In the genomic region with DNA sequence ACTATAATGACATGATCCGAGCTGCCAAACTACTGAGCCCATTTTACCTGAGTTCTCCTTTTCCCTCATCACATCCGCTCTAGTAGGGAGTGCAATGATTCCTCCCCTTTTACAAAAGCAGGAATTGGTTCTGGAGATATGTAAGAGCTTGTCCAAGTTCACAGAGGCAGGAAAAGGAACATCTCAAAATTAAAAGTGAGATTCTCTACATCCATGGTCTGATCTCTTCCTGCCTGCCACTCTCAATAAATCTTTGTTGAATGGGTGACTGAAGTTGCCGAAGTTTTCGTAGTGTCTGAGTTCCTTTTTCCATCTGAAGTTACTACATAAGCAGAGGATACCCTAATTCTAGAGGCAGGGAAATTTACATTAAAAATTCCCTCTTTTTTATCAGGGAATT, we compare ENCODE assay signal across 22 cellular contexts. TPM values are rescaled to one million over a fixed set of nuclear protein-coding genes. Genes with fewer than 3 reads are reported as not detected.
DNase-seq lines count a peak whose midpoint lies in the region; ATAC-seq, FAIRE-seq and TF ChIP-seq lines count a peak whose summit lies in the region.
"Had no signal": no experiment of that assay in that cellular context is flagged by ENCODE, and none has a peak within 500 bp of the region (broad histone marks: within the 10 kb centered on the region; RNA-seq: fewer than 3 reads in every experiment).

FGFBP1 (minus strand) TSS at position 101 of the 400 bp plus-strand sequence. CDS start 2,108 bp downstream, outside the sequence.

- H3K4me3 Mint-ChIP-seq in natural killer cell treated with Interleukin-12 subunit alpha and Interleukin-12 subunit beta and Interleukin-15 and Interleukin-18, amount 100 ng/mL, for 72 hours = no peak within 1 kb of the TSS
- no peak within 1 kb of the TSS for H3K4me3 Mint-ChIP-seq in naive thymus-derived CD4-positive, alpha-beta T cell
- H3K4me3 Mint-ChIP-seq: H9 had no signal

- no peak for ATAC-seq in HCT116
- ATAC-seq in natural killer cell treated with Interleukin-12 subunit alpha and Interleukin-12 subunit beta and Interleukin-15 and Interleukin-18, amount 100 ng/mL, for 72 hours = no peak
- ATAC-seq in naive thymus-derived CD4-positive, alpha-beta T cell = no peak

- intact Hi-C loops in HCT116 (cut with micrococcal nuclease) = loop anchor here (5.0 kb wide), 1 partner anchor 46 kb away; no protein-coding TSS in a partner anchor
- intact Hi-C loops in colonic mucosa (cut with DNase I) = no loop called here
- intact Hi-C loops in naive thymus-derived CD4-positive, alpha-beta T cell (cut with micrococcal nuclease) = no loop called here

- TF ChIP-seq POLR2A in HCT116 (IDR thresholded peaks at IDR 0.05; ENCODE audit: borderline replicate concordance, extremely low read depth, insufficient read depth, insufficient read length) = no peak
- TF ChIP-seq POLR2A in suprapubic skin (IDR thresholded peaks at IDR 0.05) = no peak
- no peak for TF ChIP-seq POLR2A in GM12892 (IDR thresholded peaks at IDR 0.05; ENCODE audit: low read depth, low read length)

- BruUV-seq in HCT116 (replicated peaks; lab: Mats Ljungman, UMichigan) = no TSS peak

- H3K9me3 ChIP-seq in HCT116 (ENCODE audit: control insufficient read depth in 1 of 2, insufficient read depth in 1 of 2, low read depth in 1 of 2, low read length in 2 of 2) (no peaks in the 10 kb centered on the region), colonic mucosa (no peaks in the 10 kb centered on the region), hepatocyte (ENCODE audit: low read depth) (no peaks in the 10 kb centered on the region), suprapubic skin (no peaks in the 10 kb centered on the region)
- no peaks in the 10 kb centered on the region for H3K9me3 ChIP-seq in naive thymus-derived CD4-positive, alpha-beta T cell (ENCODE audit: control insufficient read depth in 2 of 3, low read length in 3 of 3)

- H2AFZ ChIP-seq in HCT116 (ENCODE audit: low read depth, low read length, poor library complexity, severe bottlenecking) (peak within 1 kb of the TSS; percentile 55), hepatocyte (no peak within 1 kb of the TSS)

- DNase-seq in HCT116 (ENCODE audit: low read depth, low spot score) = no peak
- no peak for DNase-seq in colonic mucosa
- DNase-seq in hepatocyte (ENCODE audit: low spot score) = no peak
- DNase-seq in suprapubic skin (ENCODE audit: low spot score in 2 of 2) = no peak
- DNase-seq in GM12892 (ENCODE audit: insufficient read length) = no peak
- no peak for DNase-seq in natural killer cell treated with Interleukin-12 subunit alpha and Interleukin-12 subunit beta and Interleukin-15 and Interleukin-18, amount 100 ng/mL, for 72 hours (ENCODE audit: low spot score)
- no peak for DNase-seq in SIG-M5 (lab: John Stamatoyannopoulos, UW)
- no peak for DNase-seq in naive thymus-derived CD4-positive, alpha-beta T cell
- DNase-seq: DMS 273 treated with DMSO at 0.1 percent for 48 hours; GDM1; NCI-H1105 treated with DMSO at 0.1 percent for 48 hours; NCI-H1694 treated with DMSO at 0.1 percent for 48 hours; NCI-H526 treated with DMSO at 0.1 percent for 48 hours; NK-92 treated with Interleukin-12 subunit alpha and Interleukin-12 subunit beta, amount 100 ng/mL, for 24 hours had no signal

- H3K9me2 ChIP-seq in HCT116 (ENCODE audit: insufficient read depth) (no peaks in the 10 kb centered on the region), hepatocyte (replicated peaks; ENCODE audit: insufficient read depth) (no peaks in the 10 kb centered on the region)

- no peak for FAIRE-seq in GM12892 (lab: Jason Lieb, UNC)
- FAIRE-seq: GM12891, HTR-8/SVneo had no signal

- no peaks in the 10 kb centered on the region for H3K36me3 Mint-ChIP-seq in natural killer cell treated with Interleukin-12 subunit alpha and Interleukin-12 subunit beta and Interleukin-15 and Interleukin-18, amount 100 ng/mL, for 72 hours
- H3K36me3 Mint-ChIP-seq in naive thymus-derived CD4-positive, alpha-beta T cell = no peaks in the 10 kb centered on the region

- no peaks in the 10 kb centered on the region for H3K4me1 Mint-ChIP-seq in natural killer cell treated with Interleukin-12 subunit alpha and Interleukin-12 subunit beta and Interleukin-15 and Interleukin-18, amount 100 ng/mL, for 72 hours (ENCODE audit: low read depth in 2 of 2)
- H3K4me1 Mint-ChIP-seq in naive thymus-derived CD4-positive, alpha-beta T cell = peaks cover 0 to 3% (median 0%) of the 10 kb centered on the region in 7 donors

- WGBS in hepatocyte (ENCODE audit: low lambda C conversion rate, missing lambda C conversion rate) = 78% methylated on average over 4 of the region's 4 CpGs
- WGBS in suprapubic skin = 40% methylated on average over 4 of the region's 4 CpGs

- no peaks in the 10 kb centered on the region for H3K36me3 ChIP-seq in HCT116 (ENCODE audit: control insufficient read depth in 1 of 2, insufficient read depth in 2 of 2, low read length in 2 of 2)
- H3K36me3 ChIP-seq in colonic mucosa = no peaks in the 10 kb centered on the region
- no peaks in the 10 kb centered on the region for H3K36me3 ChIP-seq in hepatocyte (replicated peaks; ENCODE audit: insufficient read depth, low read depth)
- no peaks in the 10 kb centered on the region for H3K36me3 ChIP-seq in suprapubic skin
- H3K36me3 ChIP-seq in naive thymus-derived CD4-positive, alpha-beta T cell (ENCODE audit: control insufficient read depth in 2 of 3, insufficient read depth in 3 of 3, low read length in 3 of 3) = no peaks in the 10 kb centered on the region

- no peak within 1 kb of the TSS for H3K27ac Mint-ChIP-seq in natural killer cell treated with Interleukin-12 subunit alpha and Interleukin-12 subunit beta and Interleukin-15 and Interleukin-18, amount 100 ng/mL, for 72 hours
- no peak within 1 kb of the TSS for H3K27ac Mint-ChIP-seq in naive thymus-derived CD4-positive, alpha-beta T cell

- H3K9ac ChIP-seq in HCT116 (ENCODE audit: low read length) (peak within 1 kb of the TSS; percentile 41), colonic mucosa (ENCODE audit: low read depth in 2 of 2, low read length in 2 of 2) (peak within 1 kb of the TSS; percentile 47 to 54)

- RAD21 ChIA-PET in HCT116 (lab: Charles Lee; ENCODE audit: low non-redundant PET in 1 of 2, low total read pairs in 2 of 2, uncharacterized antibody in 2 of 2, unreplicated experiment in 2 of 2) = interaction anchor here in 1 of 2 experiments (2.1 kb wide), 1 partner anchor 56 kb away, joined by 5 read pairs; no protein-coding TSS in a partner anchor

- no peak for TF ChIP-seq CTCF in HCT116 (IDR thresholded peaks at IDR 0.05 in 2 of 3, conservative IDR thresholded peaks at IDR 0.05 in 1 of 3; ENCODE audit: borderline replicate concordance in 1 of 3, insufficient read depth in 1 of 3, low read depth in 2 of 3, low read length in 2 of 3)
- no peak for TF ChIP-seq CTCF in colonic mucosa (IDR thresholded peaks at IDR 0.05)
- TF ChIP-seq CTCF in hepatocyte (IDR thresholded peaks at IDR 0.05; ENCODE audit: poor library complexity) = no peak
- TF ChIP-seq CTCF in suprapubic skin (IDR thresholded peaks at IDR 0.05) = no peak

- CTCF ChIA-PET in HCT116 (lab: Charles Lee) = interaction anchor here (1.0 to 1.7 kb wide), 3 partner anchors 17 to 133 kb away, joined by 7 to 8 read pairs (median 7); no protein-coding TSS in a partner anchor
- CTCF ChIA-PET in naive thymus-derived CD4-positive, alpha-beta T cell (lab: Charles Lee) = no interaction called here

- H3K4me3 ChIP-seq in HCT116 (replicated peaks in 1 of 2; ENCODE audit: low read depth in 1 of 2, low read length in 2 of 2) (peak within 1 kb of the TSS; percentile 18 to 45), colonic mucosa (peak within 1 kb of the TSS; percentile 24), hepatocyte (no peak within 1 kb of the TSS), suprapubic skin (peak within 1 kb of the TSS; percentile 13)
- H3K4me3 ChIP-seq in naive thymus-derived CD4-positive, alpha-beta T cell (ENCODE audit: low read length) = no peak within 1 kb of the TSS

- H3K27ac ChIP-seq in HCT116 (ENCODE audit: low read depth, low read length) (0 out of 2 replicates have a peak within 1 kb of the TSS, but pooled peaks have one; percentile 15), colonic mucosa (peak within 1 kb of the TSS; percentile 83), hepatocyte (peak within 1 kb of the TSS; percentile 71), suprapubic skin (peak within 1 kb of the TSS; percentile 24)
- no peak within 1 kb of the TSS for H3K27ac ChIP-seq in naive thymus-derived CD4-positive, alpha-beta T cell (ENCODE audit: low read depth, low read length)
- H3K27ac ChIP-seq: C4-2B, HL-60 had no signal

- H3K79me2 ChIP-seq in HCT116 (ENCODE audit: insufficient read depth, low read length) = no peaks in the 10 kb centered on the region
- H3K79me2 ChIP-seq in hepatocyte = no peaks in the 10 kb centered on the region

- H3K4me2 ChIP-seq in HCT116 (ENCODE audit: low read length) = peak within 1 kb of the TSS; percentile 78
- peak within 1 kb of the TSS; percentile 18 for H3K4me2 ChIP-seq in hepatocyte

- TF ChIP-seq EP300 in suprapubic skin (IDR thresholded peaks at IDR 0.05) = no peak

- no peaks in the 10 kb centered on the region for H3K27me3 ChIP-seq in HCT116 (ENCODE audit: insufficient read depth, low read length)
- no peaks in the 10 kb centered on the region for H3K27me3 ChIP-seq in colonic mucosa
- no peaks in the 10 kb centered on the region for H3K27me3 ChIP-seq in hepatocyte
- H3K27me3 ChIP-seq in suprapubic skin = peaks cover 8% of the 10 kb centered on the region
- no peaks in the 10 kb centered on the region for H3K27me3 ChIP-seq in naive thymus-derived CD4-positive, alpha-beta T cell (ENCODE audit: control insufficient read depth in 2 of 2, insufficient read depth in 2 of 2, low read length in 2 of 2)

- POLR2A ChIA-PET in HCT116 (lab: Charles Lee) = interaction anchor here (0.9 to 1.3 kb wide), 3 partner anchors 16 to 132 kb away, joined by 3 to 4 read pairs (median 4); no protein-coding TSS in a partner anchor
- POLR2A ChIA-PET in naive thymus-derived CD4-positive, alpha-beta T cell (lab: Charles Lee) = no interaction called here

- H3K4me1 ChIP-seq in HCT116 (ENCODE audit: control insufficient read depth in 1 of 2, insufficient read depth in 2 of 2, low read length in 2 of 2) (peaks cover 11 to 28% of the 10 kb centered on the region in 2 experiments), colonic mucosa (no peaks in the 10 kb centered on the region), hepatocyte (ENCODE audit: insufficient read depth) (no peaks in the 10 kb centered on the region), suprapubic skin (peaks cover 14% of the 10 kb centered on the region)
- no peaks in the 10 kb centered on the region for H3K4me1 ChIP-seq in naive thymus-derived CD4-positive, alpha-beta T cell (ENCODE audit: control insufficient read depth in 2 of 2, insufficient read depth in 2 of 2, low read length in 2 of 2)

- no peaks in the 10 kb centered on the region for H3K9me3 Mint-ChIP-seq in natural killer cell treated with Interleukin-12 subunit alpha and Interleukin-12 subunit beta and Interleukin-15 and Interleukin-18, amount 100 ng/mL, for 72 hours
- peaks cover 0 to 2% (median 0%) of the 10 kb centered on the region in 11 donors for H3K9me3 Mint-ChIP-seq in naive thymus-derived CD4-positive, alpha-beta T cell
- H3K9me3 Mint-ChIP-seq: H9 had no signal

- H3K27me3 Mint-ChIP-seq in natural killer cell treated with Interleukin-12 subunit alpha and Interleukin-12 subunit beta and Interleukin-15 and Interleukin-18, amount 100 ng/mL, for 72 hours = peaks cover 7 to 16% of the 10 kb centered on the region in 2 donors
- H3K27me3 Mint-ChIP-seq in naive thymus-derived CD4-positive, alpha-beta T cell = peaks cover 0 to 25% (median 17%) of the 10 kb centered on the region in 5 donors

- TF ChIP-seq RAD21 in HCT116 (IDR thresholded peaks at IDR 0.05; ENCODE audit: low read depth) = no peak

- H4K20me1 ChIP-seq in HCT116 (ENCODE audit: insufficient read depth) (no peaks in the 10 kb centered on the region), hepatocyte (ENCODE audit: insufficient read depth, poor library complexity, severe bottlenecking) (no peaks in the 10 kb centered on the region)

RNA-seq across cellular contexts. Expression of gene FGFBP1, which starts in this region (rescaled TPM):
- total RNA-seq in HCT116 (2021; ENCODE audit: unreplicated experiment) (8.7 TPM), colonic mucosa (10 to 100 TPM; 39.1 to 62.3 TPM), hepatocyte (2.2 and 2.8 TPM in 2 replicates), suprapubic skin (100 to 1,000 TPM in 2 of 4 donors, 10 to 100 TPM in 2; 28.7 to 178 (median 113) TPM)
- 5.9 and 7.1 TPM in 2 replicates for polyA plus RNA-seq in HCT116 (2012)
- 1.7 and 1.8 TPM in 2 replicates for polyA plus RNA-seq in hepatocyte
- polyA plus RNA-seq in GM12892 (2012; ENCODE audit: missing spikeins) = not detected
- total RNA-seq in natural killer cell treated with Interleukin-12 subunit alpha and Interleukin-12 subunit beta and Interleukin-15 and Interleukin-18, amount 100 ng/mL, for 72 hours = not detected
- total RNA-seq in naive thymus-derived CD4-positive, alpha-beta T cell = not detected
- not detected for polyA plus RNA-seq in naive thymus-derived CD4-positive, alpha-beta T cell
- total RNA-seq: A673, H9, LHCN-M2, OCI-LY7 had no signal

Comparison
In these comparisons a context has a peak if more than half of its experiments do, and no peak if none do; other contexts are left out.
1. H3K4me3 ChIP-seq: peak in HCT116 (2 of 2), colonic mucosa (single experiment) and suprapubic skin (single experiment); none in hepatocyte (single experiment) and naive thymus-derived CD4-positive, alpha-beta T cell (single experiment).